1 cellular context compared by ENCODE assay signal in the genomic region with DNA sequence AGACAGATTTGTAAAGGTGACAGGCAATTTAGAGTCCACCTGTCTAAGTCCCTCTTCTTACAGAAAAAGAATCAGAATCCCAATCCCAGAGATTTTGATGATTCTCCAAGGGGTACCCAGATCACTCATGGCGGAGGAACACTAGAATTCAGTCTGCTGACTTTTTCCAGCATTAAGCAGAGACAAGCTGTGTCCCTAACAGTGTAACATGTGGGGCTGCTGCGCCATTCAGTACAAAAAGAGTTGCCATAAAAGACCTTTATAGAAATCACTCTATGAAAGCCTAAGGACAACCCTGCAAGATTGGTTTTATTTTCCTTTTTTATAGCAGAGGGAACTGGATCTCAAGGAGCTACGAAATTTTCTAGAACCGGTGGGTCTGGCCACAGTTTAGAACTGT.
TF ChIP-seq lines count a peak whose summit lies in the region.

No MANE protein-coding gene starts in this region.

TF ChIP-seq in GM12878, 131 proteins besides CTCF, POLR2A, EP300 and RAD21 (continued from another document):
- no peak for TF ChIP-seq ZNF592 (IDR thresholded peaks at IDR 0.05)
- no peak for TF ChIP-seq YBX1 (IDR thresholded peaks at IDR 0.05)
- TF ChIP-seq POU2F2 (IDR thresholded peaks at IDR 0.05; ENCODE audit: borderline replicate concordance, low read depth, low read length): no peak
- TF ChIP-seq, protein P1, sequence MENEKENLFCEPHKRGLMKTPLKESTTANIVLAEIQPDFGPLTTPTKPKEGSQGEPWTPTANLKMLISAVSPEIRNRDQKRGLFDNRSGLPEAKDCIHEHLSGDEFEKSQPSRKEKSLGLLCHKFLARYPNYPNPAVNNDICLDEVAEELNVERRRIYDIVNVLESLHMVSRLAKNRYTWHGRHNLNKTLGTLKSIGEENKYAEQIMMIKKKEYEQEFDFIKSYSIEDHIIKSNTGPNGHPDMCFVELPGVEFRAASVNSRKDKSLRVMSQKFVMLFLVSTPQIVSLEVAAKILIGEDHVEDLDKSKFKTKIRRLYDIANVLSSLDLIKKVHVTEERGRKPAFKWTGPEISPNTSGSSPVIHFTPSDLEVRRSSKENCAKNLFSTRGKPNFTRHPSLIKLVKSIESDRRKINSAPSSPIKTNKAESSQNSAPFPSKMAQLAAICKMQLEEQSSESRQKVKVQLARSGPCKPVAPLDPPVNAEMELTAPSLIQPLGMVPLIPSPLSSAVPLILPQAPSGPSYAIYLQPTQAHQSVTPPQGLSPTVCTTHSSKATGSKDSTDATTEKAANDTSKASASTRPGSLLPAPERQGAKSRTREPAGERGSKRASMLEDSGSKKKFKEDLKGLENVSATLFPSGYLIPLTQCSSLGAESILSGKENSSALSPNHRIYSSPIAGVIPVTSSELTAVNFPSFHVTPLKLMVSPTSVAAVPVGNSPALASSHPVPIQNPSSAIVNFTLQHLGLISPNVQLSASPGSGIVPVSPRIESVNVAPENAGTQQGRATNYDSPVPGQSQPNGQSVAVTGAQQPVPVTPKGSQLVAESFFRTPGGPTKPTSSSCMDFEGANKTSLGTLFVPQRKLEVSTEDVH (IDR thresholded peaks at IDR 0.05; ENCODE audit: low read depth, partially characterized antibody): no peak
- no peak for TF ChIP-seq MEF2A (IDR thresholded peaks at IDR 0.05; ENCODE audit: insufficient read depth, low read depth, low read length)
- TF ChIP-seq, protein P2, sequence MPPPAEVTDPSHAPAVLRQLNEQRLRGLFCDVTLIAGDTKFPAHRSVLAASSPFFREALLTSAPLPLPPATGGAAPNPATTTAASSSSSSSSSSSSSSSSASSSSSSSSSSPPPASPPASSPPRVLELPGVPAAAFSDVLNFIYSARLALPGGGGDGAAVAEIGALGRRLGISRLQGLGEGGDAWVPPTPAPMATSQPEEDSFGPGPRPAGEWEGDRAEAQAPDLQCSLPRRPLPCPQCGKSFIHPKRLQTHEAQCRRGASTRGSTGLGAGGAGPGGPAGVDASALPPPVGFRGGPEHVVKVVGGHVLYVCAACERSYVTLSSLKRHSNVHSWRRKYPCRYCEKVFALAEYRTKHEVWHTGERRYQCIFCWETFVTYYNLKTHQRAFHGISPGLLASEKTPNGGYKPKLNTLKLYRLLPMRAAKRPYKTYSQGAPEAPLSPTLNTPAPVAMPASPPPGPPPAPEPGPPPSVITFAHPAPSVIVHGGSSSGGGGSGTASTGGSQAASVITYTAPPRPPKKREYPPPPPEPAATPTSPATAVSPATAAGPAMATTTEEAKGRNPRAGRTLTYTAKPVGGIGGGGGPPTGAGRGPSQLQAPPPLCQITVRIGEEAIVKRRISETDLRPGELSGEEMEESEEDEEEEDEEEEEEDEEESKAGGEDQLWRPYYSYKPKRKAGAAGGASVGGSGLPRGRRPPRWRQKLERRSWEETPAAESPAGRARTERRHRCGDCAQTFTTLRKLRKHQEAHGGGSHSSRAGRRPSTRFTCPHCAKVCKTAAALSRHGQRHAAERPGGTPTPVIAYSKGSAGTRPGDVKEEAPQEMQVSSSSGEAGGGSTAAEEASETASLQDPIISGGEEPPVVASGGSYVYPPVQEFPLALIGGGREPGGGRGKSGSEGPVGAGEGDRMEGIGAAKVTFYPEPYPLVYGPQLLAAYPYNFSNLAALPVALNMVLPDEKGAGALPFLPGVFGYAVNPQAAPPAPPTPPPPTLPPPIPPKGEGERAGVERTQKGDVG (CRISPR knock-in tag; IDR thresholded peaks at IDR 0.05): no peak
- no peak for TF ChIP-seq MYC (IDR thresholded peaks at IDR 0.05; ENCODE audit: insufficient read depth, insufficient read length, insufficient replicate concordance, low read length, severe bottlenecking)
- TF ChIP-seq EZH2 (IDR thresholded peaks at IDR 0.05; ENCODE audit: borderline replicate concordance, control insufficient read depth, low read depth, low read length): no peak
- no peak for TF ChIP-seq GATAD2B (conservative IDR thresholded peaks at IDR 0.05; ENCODE audit: low read depth)
- no peak for TF ChIP-seq ZNF24 (IDR thresholded peaks at IDR 0.05)
- no peak for TF ChIP-seq KLF5 (IDR thresholded peaks at IDR 0.05; ENCODE audit: partially characterized antibody)
- no peak for TF ChIP-seq ZBTB11 (CRISPR knock-in tag; IDR thresholded peaks at IDR 0.05)
- TF ChIP-seq ZSCAN29 (IDR thresholded peaks at IDR 0.05): no peak
TF ChIP-seq in GM12878: peak in this region for 0.
